ENCODE assay signal across 1 cellular context in genomic region chr21:41025057-41025390, GRCh38.
TF ChIP-seq lines count a peak whose summit lies in the region.

No MANE protein-coding gene starts in this region.

TF ChIP-seq in H1, 55 proteins besides CTCF, POLR2A, EP300 and RAD21:
- TF ChIP-seq USF2 (IDR thresholded peaks at IDR 0.05; ENCODE audit: low read length) = no peak
- no peak for TF ChIP-seq ASH2L (IDR thresholded peaks at IDR 0.05; ENCODE audit: low read length)
